In the genomic region with DNA sequence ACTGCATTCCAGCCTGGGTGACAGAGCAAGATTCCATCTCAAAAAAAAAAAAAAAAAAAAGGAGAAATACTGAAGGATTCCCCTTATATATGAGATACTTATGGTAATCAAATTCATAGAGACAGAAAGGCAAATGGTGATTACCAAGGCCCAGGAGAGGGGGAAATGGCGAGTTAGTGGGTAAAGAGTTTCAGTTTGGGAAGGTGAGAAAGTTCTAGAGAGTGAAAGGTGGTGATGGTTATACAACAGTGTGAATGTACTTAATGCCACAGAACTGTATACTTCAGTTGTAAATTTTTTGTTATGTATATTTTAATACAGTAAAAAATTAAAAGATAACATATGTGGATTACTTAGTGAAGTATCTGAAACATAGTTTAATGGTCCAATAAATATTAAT, we compare ENCODE assay signal across 1 cellular context.
TF ChIP-seq lines count a peak whose summit lies in the region.

No MANE protein-coding gene starts in this region.

TF ChIP-seq in IMR-90, 13 proteins besides CTCF, POLR2A, EP300 and RAD21:
- TF ChIP-seq SMC3 (IDR thresholded peaks at IDR 0.05; ENCODE audit: low read depth, low read length) (no peak), FOS (IDR thresholded peaks at IDR 0.05; ENCODE audit: low read depth, low read length) (no peak), MAFK (IDR thresholded peaks at IDR 0.05; ENCODE audit: low read depth, low read length) (no peak), MXI1 (IDR thresholded peaks at IDR 0.05; ENCODE audit: borderline replicate concordance, low read depth, low read length) (no peak), RFX5 (IDR thresholded peaks at IDR 0.05; ENCODE audit: low read depth, low read length) (no peak), USF2 (IDR thresholded peaks at IDR 0.05; ENCODE audit: low read depth, low read length) (no peak), MAZ (IDR thresholded peaks at IDR 0.05; ENCODE audit: borderline replicate concordance, low read depth, low read length) (no peak), CEBPB (IDR thresholded peaks at IDR 0.05; ENCODE audit: low read depth, low read length) (no peak), RCOR1 (IDR thresholded peaks at IDR 0.05; ENCODE audit: insufficient replicate concordance, low read length) (no peak), BHLHE40 (IDR thresholded peaks at IDR 0.05; ENCODE audit: low read depth, low read length) (no peak), NFE2L2 (IDR thresholded peaks at IDR 0.05; ENCODE audit: low read depth, low read length) (no peak), ELK1 (IDR thresholded peaks at IDR 0.05; ENCODE audit: borderline replicate concordance, low read depth, low read length) (no peak), CHD1 (IDR thresholded peaks at IDR 0.05; ENCODE audit: low read depth, low read length) (no peak)
